ENCODE assay signal across 8 cellular contexts in genomic region chr9:112361602-112362001, GRCh38. TPM values are rescaled to one million over a fixed set of nuclear protein-coding genes. Genes with fewer than 3 reads are reported as not detected.
DNase-seq lines count a peak whose midpoint lies in the region; ATAC-seq, FAIRE-seq and TF ChIP-seq lines count a peak whose summit lies in the region.

No MANE protein-coding gene starts in this region.

- intact Hi-C loops in CD4-positive, alpha-beta memory T cell (cut with micrococcal nuclease) = loop anchor here (1.0 kb wide), 6 partner anchors 28 to 601 kb away; partner anchors contain the start of gene PTBP3
- intact Hi-C loops in pancreas (cut with DNase I) = loop anchor here in 2 of 3 donors (10.0 kb wide), 2 partner anchors 63 to 247 kb away; no protein-coding TSS in a partner anchor

- TF ChIP-seq POLR2A in Peyer's patch (IDR thresholded peaks at IDR 0.05) = no peak

- 17 to 18% methylated on average over 4 of the region's 4 CpGs for WGBS in pancreas, 2 donors

- H3K4me3 ChIP-seq in CD4-positive, alpha-beta memory T cell (ENCODE audit: low read length in 2 of 2) = no peak overlapping the region
- no peak overlapping the region for H3K4me3 ChIP-seq in Peyer's patch
- no peak overlapping the region for H3K4me3 ChIP-seq in pancreas

- H3K4me3 Mint-ChIP-seq in CD4-positive, alpha-beta memory T cell = no peak overlapping the region

- peak; percentile 91 for FAIRE-seq in pancreas (lab: Jason Lieb, UNC)

- H3K27ac Mint-ChIP-seq in CD4-positive, alpha-beta memory T cell = no peak overlapping the region

- CTCF ChIA-PET in CD4-positive, alpha-beta memory T cell (lab: Charles Lee; ENCODE audit: partially characterized antibody) = interaction anchor here (0.7 to 7.4 kb wide), 28 partner anchors 9 to 605 kb away, joined by 3 to 162 read pairs (median 5); partner anchors contain the start of genes HSDL2 and PTBP3

- peak; percentile 49 for ATAC-seq in HG03175 (IDR thresholded peaks at IDR 0.05; ENCODE audit: unreplicated experiment)
- ATAC-seq in esophagus mucosa = peak; percentile 62
- ATAC-seq in pancreas = peak in 3 of 4 donors; percentile 77 to 80 (median 79)
- ATAC-seq in HG02840 (IDR thresholded peaks at IDR 0.05; ENCODE audit: low FRiP score, unreplicated experiment) = no peak
- no peak for ATAC-seq in HG03097 (IDR thresholded peaks at IDR 0.05; ENCODE audit: low FRiP score, unreplicated experiment)

- H3K36me3 ChIP-seq in CD4-positive, alpha-beta memory T cell (ENCODE audit: insufficient read depth, low read length) = no peaks in the 10 kb centered on the region
- no peaks in the 10 kb centered on the region for H3K36me3 ChIP-seq in Peyer's patch
- no peaks in the 10 kb centered on the region for H3K36me3 ChIP-seq in pancreas

- H3K9me3 Mint-ChIP-seq in CD4-positive, alpha-beta memory T cell = peaks cover 0 to 9% (median 4%) of the 10 kb centered on the region in 8 donors

- H3K4me1 Mint-ChIP-seq in CD4-positive, alpha-beta memory T cell = peaks cover 0 to 2% (median 1%) of the 10 kb centered on the region in 4 donors

- TF ChIP-seq CTCF in Peyer's patch (IDR thresholded peaks at IDR 0.05) (peak; percentile 55 to 75 (median 70)), pancreas (IDR thresholded peaks at IDR 0.05) (peak; percentile 13 to 60 (median 40))

- H3K9me3 ChIP-seq in CD4-positive, alpha-beta memory T cell (ENCODE audit: control insufficient read depth in 1 of 2, low read length in 2 of 2) = no peaks in the 10 kb centered on the region
- H3K9me3 ChIP-seq in Peyer's patch (no peaks in the 10 kb centered on the region), pancreas (no peaks in the 10 kb centered on the region)

- no peaks in the 10 kb centered on the region for H3K36me3 Mint-ChIP-seq in CD4-positive, alpha-beta memory T cell

- no peaks in the 10 kb centered on the region for H3K4me1 ChIP-seq in CD4-positive, alpha-beta memory T cell (ENCODE audit: insufficient read depth, low read length)
- H3K4me1 ChIP-seq in Peyer's patch = no peaks in the 10 kb centered on the region
- no peaks in the 10 kb centered on the region for H3K4me1 ChIP-seq in pancreas

- peak in 4 of 5 donors; percentile 42 to 48 (median 46) for DNase-seq in CD4-positive, alpha-beta memory T cell
- no peak for DNase-seq in Peyer's patch
- no peak for DNase-seq in pancreas
- no peak for DNase-seq in activated CD4-positive, CD25-positive, alpha-beta regulatory T cell treated with anti-CD3 and anti-CD28 coated beads, Interleukin-2, amount 50 U/mL, for 72 hours

- POLR2A ChIA-PET in CD4-positive, alpha-beta memory T cell (lab: Charles Lee; ENCODE audit: partially characterized antibody) = interaction anchor here (1.3 to 3.6 kb wide), 3 partner anchors 18 to 264 kb away, joined by 3 to 13 read pairs (median 8); partner anchors contain the start of gene HSDL2

- no peaks in the 10 kb centered on the region for H3K27me3 ChIP-seq in CD4-positive, alpha-beta memory T cell (ENCODE audit: insufficient read depth, low read length)
- H3K27me3 ChIP-seq in Peyer's patch (no peaks in the 10 kb centered on the region), pancreas (no peaks in the 10 kb centered on the region)

- peaks cover 2 to 5% of the 10 kb centered on the region in 2 donors for H3K27me3 Mint-ChIP-seq in CD4-positive, alpha-beta memory T cell

- no peak overlapping the region for H3K27ac ChIP-seq in CD4-positive, alpha-beta memory T cell (ENCODE audit: low read depth, low read length)
- H3K27ac ChIP-seq in Peyer's patch (no peak overlapping the region), pancreas (no peak overlapping the region)

RNA-seq across cellular contexts. Expression of gene HSDL2, which starts 18.3 kb away (rescaled TPM):
- total RNA-seq in CD4-positive, alpha-beta memory T cell = 10 to 100 TPM; 12.4 to 15.3 TPM
- 10 to 100 TPM; 14.8 to 21.7 TPM for polyA plus RNA-seq in CD4-positive, alpha-beta memory T cell
- total RNA-seq in Peyer's patch (10 to 100 TPM; 23.6 to 60.7 (median 39.9) TPM), esophagus mucosa (27.5 TPM), pancreas (10 to 100 TPM; 11.3 to 20.4 (median 15.4) TPM)
- polyA plus RNA-seq in pancreas = 10 to 100 TPM in 1 of 2 donors, 1 to 10 TPM in 1; 9.4 to 11.9 TPM

RNA-seq across cellular contexts. Expression of gene PTBP3, which starts 28.2 kb away (rescaled TPM):
- total RNA-seq in CD4-positive, alpha-beta memory T cell = 100 to 1,000 TPM; 133 to 139 TPM
- 10 to 100 TPM; 30.0 to 44.4 TPM for polyA plus RNA-seq in CD4-positive, alpha-beta memory T cell
- 100 to 1,000 TPM in 1 of 4 donors, 10 to 100 TPM in 3; 52.1 to 126 (median 71.0) TPM for total RNA-seq in Peyer's patch
- total RNA-seq in esophagus mucosa = 165 TPM
- total RNA-seq in pancreas = 10 to 100 TPM; 23.7 to 51.5 (median 39.4) TPM
- polyA plus RNA-seq in pancreas = 1 to 10 TPM; 4.4 to 8.6 TPM

Comparison
In these comparisons a context has a peak if more than half of its experiments do, and no peak if none do; other contexts are left out.
1. DNase-seq: peak in CD4-positive, alpha-beta memory T cell (4 of 5); none in Peyer's patch (0 of 3), pancreas (0 of 6) and activated CD4-positive, CD25-positive, alpha-beta regulatory T cell treated with anti-CD3 and anti-CD28 coated beads, Interleukin-2, amount 50 U/mL, for 72 hours (single experiment).
2. ATAC-seq: peak in HG03175 (single experiment), esophagus mucosa (single experiment) and pancreas (3 of 4); none in HG02840 (single experiment) and HG03097 (single experiment).